ENCODE assay signal across 14 cellular contexts in genomic region chr15:100725121-100726069, GRCh38.
DNase-seq lines count a peak whose midpoint lies in the region; ATAC-seq lines count a peak whose summit lies in the region.
"Had no signal": no experiment of that assay in that cellular context is flagged by ENCODE, and none has a peak within 500 bp of the region (broad histone marks: within the 10 kb centered on the region; RNA-seq: fewer than 3 reads in every experiment).

No MANE protein-coding gene starts in this region.

- no peak overlapping the region for H2AFZ ChIP-seq in neuronal stem cell (ENCODE audit: low read length)

- no peaks in the 10 kb centered on the region for H3K79me1 ChIP-seq in neuronal stem cell (ENCODE audit: low read depth, low read length)

- peak overlapping the region; percentile 32 for H3K23ac ChIP-seq in neuronal stem cell (ENCODE audit: low read depth, low read length, poor library complexity)

- H2AK5ac ChIP-seq in neuronal stem cell (ENCODE audit: low read depth, low read length): no peak overlapping the region

- H2BK12ac ChIP-seq in neuronal stem cell (ENCODE audit: low read length): no peak overlapping the region

- H3K4me3 ChIP-seq in neuronal stem cell (ENCODE audit: low read length in 2 of 2): no peak overlapping the region
- H3K4me3 ChIP-seq: left lung, MG63 had no signal

- H3K4ac ChIP-seq in neuronal stem cell (ENCODE audit: low read length): no peak overlapping the region

- ATAC-seq in GM19395 (IDR thresholded peaks at IDR 0.05; ENCODE audit: unreplicated experiment): no peak
- no peak for ATAC-seq in HG02840 (IDR thresholded peaks at IDR 0.05; ENCODE audit: low FRiP score, unreplicated experiment)
- ATAC-seq: esophagus mucosa, left lung had no signal

- H3K14ac ChIP-seq in neuronal stem cell (ENCODE audit: low read length): no peak overlapping the region

- H3K27ac ChIP-seq in neuronal stem cell (replicated peaks; ENCODE audit: low read length): no peak overlapping the region
- H3K27ac ChIP-seq: left lung had no signal

- H3K4me1 ChIP-seq in neuronal stem cell (ENCODE audit: control insufficient read depth in 2 of 2, insufficient read depth in 1 of 2, low read depth in 1 of 2, low read length in 2 of 2): peaks cover 0 to 4% of the 10 kb centered on the region in 2 donors

- H3K4me2 ChIP-seq in neuronal stem cell (ENCODE audit: insufficient read depth, low read length, poor library complexity, severe bottlenecking): no peak overlapping the region

- H3K27me3 ChIP-seq in neuronal stem cell (ENCODE audit: control insufficient read depth in 3 of 3, insufficient read depth in 3 of 3, low read depth in 1 of 3, low read length in 3 of 3): peaks cover 0 to 3% (median 0%) of the 10 kb centered on the region in 3 experiments
- H3K27me3 ChIP-seq: left lung, MG63 had no signal

- peak overlapping the region; percentile 66 for H4K8ac ChIP-seq in neuronal stem cell (ENCODE audit: low read depth, low read length)

- no peaks in the 10 kb centered on the region for H3K9me3 ChIP-seq in neuronal stem cell (replicated peaks in 1 of 2; ENCODE audit: control insufficient read depth in 2 of 2, insufficient read depth in 1 of 2, low read depth in 1 of 2, low read length in 2 of 2)
- H3K9me3 ChIP-seq: left lung, MG63 had no signal

- DNase-seq in CD1c-positive myeloid dendritic cell (ENCODE audit: extremely low spot score): peak; percentile 15
- peak; percentile 21 for DNase-seq in MV-4-11 (lab: John Stamatoyannopoulos, UW)
- peak; percentile 42 for DNase-seq in ecto neural progenitor cell (ENCODE audit: low spot score)
- DNase-seq in neuronal stem cell (ENCODE audit: low spot score): no peak
- DNase-seq in activated gamma-delta T cell (lab: John Stamatoyannopoulos, UW): no peak
- no peak for DNase-seq in HT-29 (ENCODE audit: low spot score)
- DNase-seq: activated CD4-positive, alpha-beta memory T cell treated with anti-CD3 and anti-CD28 coated beads for 36 hours; MG63; NCI-H446; T-helper 1 cell had no signal

- peak overlapping the region; percentile 27 for H2BK5ac ChIP-seq in neuronal stem cell (ENCODE audit: low read length)

- WGBS in neuronal stem cell (ENCODE audit: extremely low coverage in 2 of 2, insufficient read length in 2 of 2, insufficient replicate concordance in 1 of 2), 2 donors: no CpG with 5 or more reads among the region's 10 CpGs

- H2BK120ac ChIP-seq in neuronal stem cell (ENCODE audit: low read depth, low read length): no peak overlapping the region

- H3K36me3 ChIP-seq in neuronal stem cell (replicated peaks in 1 of 2; ENCODE audit: control insufficient read depth in 2 of 2, insufficient read depth in 2 of 2, low read length in 2 of 2): no peaks in the 10 kb centered on the region
- H3K36me3 ChIP-seq: left lung, MG63 had no signal

- no peak overlapping the region for H2BK15ac ChIP-seq in neuronal stem cell (ENCODE audit: low read length)

- H3K9ac ChIP-seq in neuronal stem cell (ENCODE audit: low read depth, low read length, poor library complexity): peak overlapping the region; percentile 10

- peak overlapping the region; percentile 72 for H3K18ac ChIP-seq in neuronal stem cell (ENCODE audit: low read length)

- H4K91ac ChIP-seq in neuronal stem cell (ENCODE audit: low read depth, low read length, poor library complexity): no peak overlapping the region

Comparison
In these comparisons a context has a peak if more than half of its experiments do, and no peak if none do; other contexts are left out.
1. DNase-seq: peak in CD1c-positive myeloid dendritic cell (single experiment), MV-4-11 (single experiment) and ecto neural progenitor cell (single experiment); none in neuronal stem cell (single experiment), activated gamma-delta T cell (single experiment) and HT-29 (single experiment).